ENCODE assay signal across 1 cellular context in genomic region chr16:73599870-73600269, GRCh38.
TF ChIP-seq lines count a peak whose summit lies in the region.

No MANE protein-coding gene starts in this region.

TF ChIP-seq in H1, 55 proteins besides CTCF, POLR2A, EP300 and RAD21 (continued from another document):
- TF ChIP-seq ATF3 (IDR thresholded peaks at IDR 0.05; ENCODE audit: insufficient read depth, low read depth, low read length): no peak
- no peak for TF ChIP-seq GTF2F1 (IDR thresholded peaks at IDR 0.05; ENCODE audit: borderline replicate concordance, low read depth, low read length)
- no peak for TF ChIP-seq CHD2 (IDR thresholded peaks at IDR 0.05; ENCODE audit: low read length)
- no peak for TF ChIP-seq YY1 (IDR thresholded peaks at IDR 0.05; ENCODE audit: low read depth, low read length)
- no peak for TF ChIP-seq BRCA1 (IDR thresholded peaks at IDR 0.05; ENCODE audit: low read depth, low read length)
- no peak for TF ChIP-seq TAF1 (IDR thresholded peaks at IDR 0.05; ENCODE audit: low read depth, low read length)
- TF ChIP-seq TCF12 (IDR thresholded peaks at IDR 0.05; ENCODE audit: low read depth, low read length): no peak
- no peak for TF ChIP-seq CHD1 (IDR thresholded peaks at IDR 0.05; ENCODE audit: low read depth, low read length)
- no peak for TF ChIP-seq SP4 (IDR thresholded peaks at IDR 0.05; ENCODE audit: low read length)
- no peak for TF ChIP-seq RBBP5 (IDR thresholded peaks at IDR 0.05; ENCODE audit: borderline replicate concordance, low read depth, low read length)
- TF ChIP-seq TBP (IDR thresholded peaks at IDR 0.05; ENCODE audit: low read depth, low read length): no peak
TF ChIP-seq in H1: peak in this region for 0.
